Comparison of ENCODE assay signal across 1 cellular context in the genomic region with DNA sequence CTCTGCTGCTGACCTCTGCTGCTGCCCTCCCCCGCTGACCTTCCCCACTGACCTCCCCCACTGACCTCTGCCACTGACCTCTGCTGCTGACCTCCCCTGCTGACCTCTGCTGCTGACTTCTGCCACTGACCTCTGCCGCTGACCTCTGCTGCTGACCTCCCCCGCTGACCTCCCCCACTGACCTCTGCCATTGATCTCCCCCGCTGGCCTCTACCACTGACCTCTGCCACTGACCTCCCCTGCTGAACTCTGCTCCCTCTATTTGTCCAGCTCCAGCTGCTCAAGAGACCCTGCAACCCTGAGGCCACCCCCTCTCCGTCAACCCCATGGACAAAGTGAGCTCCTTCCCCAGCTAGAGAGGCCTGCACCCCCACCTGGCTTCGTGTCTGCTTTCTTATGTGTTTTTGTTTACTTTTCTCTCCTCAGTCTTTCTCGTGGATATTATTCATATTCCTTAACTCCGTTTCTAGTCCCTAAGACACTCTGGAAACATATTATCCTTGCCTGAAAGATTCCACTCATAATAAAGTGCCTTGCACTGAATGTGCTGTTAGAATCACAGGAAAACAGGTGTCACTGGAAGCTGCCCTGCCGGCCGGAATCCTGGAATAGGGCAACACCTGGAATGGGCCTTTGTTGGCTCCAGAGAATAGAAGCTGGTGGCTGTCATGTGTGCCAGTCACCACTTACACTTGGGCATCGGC.
A peak's percentile ranks its signal among the peaks of the same experiment; 100 is the strongest.
TF ChIP-seq lines count a peak whose summit lies in the region.

No MANE protein-coding gene starts in this region.

TF ChIP-seq in liver, 16 proteins besides CTCF, POLR2A, EP300 and RAD21 (continued from another document):
- TF ChIP-seq ATF3 (IDR thresholded peaks at IDR 0.05): peak; percentile 18
- no peak for TF ChIP-seq TAF1 (conservative IDR thresholded peaks at IDR 0.05)
- TF ChIP-seq, protein P1, sequence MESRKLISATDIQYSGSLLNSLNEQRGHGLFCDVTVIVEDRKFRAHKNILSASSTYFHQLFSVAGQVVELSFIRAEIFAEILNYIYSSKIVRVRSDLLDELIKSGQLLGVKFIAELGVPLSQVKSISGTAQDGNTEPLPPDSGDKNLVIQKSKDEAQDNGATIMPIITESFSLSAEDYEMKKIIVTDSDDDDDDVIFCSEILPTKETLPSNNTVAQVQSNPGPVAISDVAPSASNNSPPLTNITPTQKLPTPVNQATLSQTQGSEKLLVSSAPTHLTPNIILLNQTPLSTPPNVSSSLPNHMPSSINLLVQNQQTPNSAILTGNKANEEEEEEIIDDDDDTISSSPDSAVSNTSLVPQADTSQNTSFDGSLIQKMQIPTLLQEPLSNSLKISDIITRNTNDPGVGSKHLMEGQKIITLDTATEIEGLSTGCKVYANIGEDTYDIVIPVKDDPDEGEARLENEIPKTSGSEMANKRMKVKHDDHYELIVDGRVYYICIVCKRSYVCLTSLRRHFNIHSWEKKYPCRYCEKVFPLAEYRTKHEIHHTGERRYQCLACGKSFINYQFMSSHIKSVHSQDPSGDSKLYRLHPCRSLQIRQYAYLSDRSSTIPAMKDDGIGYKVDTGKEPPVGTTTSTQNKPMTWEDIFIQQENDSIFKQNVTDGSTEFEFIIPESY (IDR thresholded peaks at IDR 0.05): peak; percentile 53
- TF ChIP-seq HNF4G (IDR thresholded peaks at IDR 0.05): peak; percentile 88
- no peak for TF ChIP-seq FOXA2 (IDR thresholded peaks at IDR 0.05)
- peak; percentile 82 to 95 for TF ChIP-seq HNF4A (conservative IDR thresholded peaks at IDR 0.05)
- peak; percentile 16 to 52 for TF ChIP-seq JUND (IDR thresholded peaks at IDR 0.05)
- TF ChIP-seq YY1 (IDR thresholded peaks at IDR 0.05): no peak
- TF ChIP-seq MAX (IDR thresholded peaks at IDR 0.05): peak; percentile 44
- TF ChIP-seq RXRA (IDR thresholded peaks at IDR 0.05): peak; percentile 97 to 99
TF ChIP-seq in liver: peak in this region for 10.
